In the genomic region with DNA sequence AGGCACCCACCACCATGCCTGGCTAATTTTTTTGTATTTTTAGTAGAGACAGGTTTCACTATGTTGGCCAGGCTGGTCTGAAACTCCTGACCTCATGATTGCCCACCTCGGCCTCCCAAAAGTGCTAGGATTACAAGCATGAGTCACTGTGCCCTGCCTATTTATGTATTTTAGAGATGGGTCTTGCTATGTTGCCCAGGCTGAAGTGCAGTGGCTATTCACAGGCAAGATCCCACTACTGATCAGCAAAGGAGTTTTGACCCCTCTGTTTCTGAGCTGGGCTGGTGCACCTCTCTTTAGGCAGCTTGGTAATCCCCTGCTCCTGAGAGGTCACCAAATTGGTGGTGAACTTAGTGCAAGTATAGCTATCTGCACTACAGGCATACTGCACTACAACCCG, we compare ENCODE assay signal across 25 cellular contexts. TPM values are rescaled to one million over a fixed set of nuclear protein-coding genes. Genes with fewer than 3 reads are reported as not detected.
DNase-seq lines count a peak whose midpoint lies in the region; ATAC-seq, FAIRE-seq and TF ChIP-seq lines count a peak whose summit lies in the region.
"Had no signal": no experiment of that assay in that cellular context is flagged by ENCODE, and none has a peak within 500 bp of the region (broad histone marks: within the 10 kb centered on the region; RNA-seq: fewer than 3 reads in every experiment).

No MANE protein-coding gene starts in this region.

- peaks cover 8% of the 10 kb centered on the region for H3F3A ChIP-seq in neural progenitor cell (ENCODE audit: low read depth)

- DNase-seq in natural killer cell treated with Interleukin-12 subunit alpha and Interleukin-12 subunit beta and Interleukin-15 and Interleukin-18, amount 100 ng/mL, for 72 hours (ENCODE audit: low spot score): peak; percentile 10
- DNase-seq in natural killer cell: no peak
- DNase-seq in Karpas-422: peak; percentile 6
- DNase-seq in K562 (ENCODE audit: extremely low read depth in 1 of 4, low spot score in 3 of 4): no peak
- no peak for DNase-seq in neural progenitor cell (ENCODE audit: low spot score)
- DNase-seq in NCI-H524 (lab: John Stamatoyannopoulos, UW): no peak
- DNase-seq: 8988T; ACHN; AML-193; BE2C; CD4-positive, alpha-beta memory T cell; COR-L47; DMS153; DND-41; H9; HFFc6 had no signal

- POLR2A ChIA-PET in K562 (lab: Yijun Ruan, JAX): interaction anchor here (0.5 to 1.2 kb wide), 6 partner anchors 16 to 211 kb away, joined by 3 to 5 read pairs (median 3); partner anchors contain the start of gene BAZ1B

- H3K36me3 Mint-ChIP-seq in natural killer cell treated with Interleukin-12 subunit alpha and Interleukin-12 subunit beta and Interleukin-15 and Interleukin-18, amount 100 ng/mL, for 72 hours: no peaks in the 10 kb centered on the region
- H3K36me3 Mint-ChIP-seq in natural killer cell: no peaks in the 10 kb centered on the region
- H3K36me3 Mint-ChIP-seq in neural progenitor cell: peaks cover 3% of the 10 kb centered on the region

- no peaks in the 10 kb centered on the region for H3K9me3 Mint-ChIP-seq in natural killer cell treated with Interleukin-12 subunit alpha and Interleukin-12 subunit beta and Interleukin-15 and Interleukin-18, amount 100 ng/mL, for 72 hours
- H3K9me3 Mint-ChIP-seq in natural killer cell (no peaks in the 10 kb centered on the region), neural progenitor cell (no peaks in the 10 kb centered on the region)
- H3K9me3 Mint-ChIP-seq: CD4-positive, alpha-beta memory T cell; GM23338; H9 had no signal

- no peak overlapping the region for H3K27ac Mint-ChIP-seq in natural killer cell treated with Interleukin-12 subunit alpha and Interleukin-12 subunit beta and Interleukin-15 and Interleukin-18, amount 100 ng/mL, for 72 hours
- H3K27ac Mint-ChIP-seq in natural killer cell (no peak overlapping the region), neural progenitor cell (no peak overlapping the region)
- H3K27ac Mint-ChIP-seq: GM23338, H9, HFFc6 had no signal

- peaks cover under 1% of the 10 kb centered on the region for H3K9me1 ChIP-seq in K562 (ENCODE audit: control insufficient read depth, insufficient read depth, low read length)

- no peak for TF ChIP-seq EP300 in K562 (IDR thresholded peaks at IDR 0.05; ENCODE audit: low read length)

- TF ChIP-seq RAD21 in K562 (CRISPR knock-in tag; conservative IDR thresholded peaks at IDR 0.05 in 1 of 2, IDR thresholded peaks at IDR 0.05 in 1 of 2): no peak

- in situ Hi-C loops in K562 (cut with MboI): loop anchor here (5.0 to 10.0 kb wide), 2 partner anchors 125 to 398 kb away; no protein-coding TSS in a partner anchor

- BruUV-seq in K562 (replicated peaks; lab: Mats Ljungman, UMichigan): no TSS peak

- TF ChIP-seq CTCF in natural killer cell (IDR thresholded peaks at IDR 0.05): no peak
- no peak for TF ChIP-seq CTCF in K562 (IDR thresholded peaks at IDR 0.05 in 2 of 3, conservative IDR thresholded peaks at IDR 0.05 in 1 of 3; ENCODE audit: insufficient read depth in 2 of 3, low read depth in 1 of 3, low read length in 3 of 3)
- no peak for TF ChIP-seq CTCF in neural progenitor cell (IDR thresholded peaks at IDR 0.05)

- H3K27me3 ChIP-seq in Karpas-422 (ENCODE audit: low read length) (no peaks in the 10 kb centered on the region), K562 (ENCODE audit: control insufficient read depth in 2 of 2, insufficient read depth in 2 of 2, low read length in 2 of 2) (no peaks in the 10 kb centered on the region; a peak in 1 of 5 replicates), neural progenitor cell (no peaks in the 10 kb centered on the region)
- H3K27me3 ChIP-seq: BE2C; BLaER1 treated with 17β-estradiol and CSF1 and Interleukin-3, amounts not matched to agents 10 nM and 100 nM had no signal

- intact Hi-C loops in natural killer cell (cut with micrococcal nuclease) (no loop called here), K562 (cut with micrococcal nuclease) (loop anchor here (5.0 to 10.0 kb wide), 2 partner anchors 65 to 398 kb away; partner anchors contain the start of gene VPS37D)

- H3K4me3 ChIP-seq in Karpas-422 (ENCODE audit: low read length) (no peak overlapping the region), K562 (no peak overlapping the region), neural progenitor cell (no peak overlapping the region)
- H3K4me3 ChIP-seq: A549; BLaER1 treated with 17β-estradiol and CSF1 and Interleukin-3, amounts not matched to agents 10 nM and 100 nM; GM23338 had no signal

- H3K9ac ChIP-seq in Karpas-422 (ENCODE audit: low read length): no peak overlapping the region
- no peak overlapping the region for H3K9ac ChIP-seq in K562 (ENCODE audit: insufficient read depth in 1 of 2, low read depth in 2 of 2, low read length in 2 of 2)
- H3K9ac ChIP-seq in neural progenitor cell: no peak overlapping the region
- H3K9ac ChIP-seq: BLaER1 treated with 17β-estradiol and CSF1 and Interleukin-3, amounts not matched to agents 10 nM and 100 nM had no signal

- H3K79me2 ChIP-seq in Karpas-422 (ENCODE audit: low read length) (peaks cover 4% of the 10 kb centered on the region), K562 (ENCODE audit: control insufficient read depth, insufficient read depth, low read length) (peaks cover 3% of the 10 kb centered on the region; the same call in 2 of the 3 replicates), neural progenitor cell (ENCODE audit: low read depth) (no peaks in the 10 kb centered on the region)

- H3K4me3 Mint-ChIP-seq in natural killer cell treated with Interleukin-12 subunit alpha and Interleukin-12 subunit beta and Interleukin-15 and Interleukin-18, amount 100 ng/mL, for 72 hours: no peak overlapping the region
- no peak overlapping the region for H3K4me3 Mint-ChIP-seq in natural killer cell
- H3K4me3 Mint-ChIP-seq in neural progenitor cell: no peak overlapping the region
- H3K4me3 Mint-ChIP-seq: CD4-positive, alpha-beta memory T cell; GM23338; H9; HFFc6 had no signal

- H3K9me3 ChIP-seq in Karpas-422 (ENCODE audit: low read length) (no peaks in the 10 kb centered on the region), K562 (replicated peaks; ENCODE audit: control insufficient read depth, insufficient read depth, low read depth, low read length) (no peaks in the 10 kb centered on the region), neural progenitor cell (ENCODE audit: low read depth) (no peaks in the 10 kb centered on the region)
- H3K9me3 ChIP-seq: A549; BE2C; BLaER1 treated with 17β-estradiol and CSF1 and Interleukin-3, amounts not matched to agents 10 nM and 100 nM had no signal

- no peak overlapping the region for H2AFZ ChIP-seq in Karpas-422 (ENCODE audit: low read length)
- H2AFZ ChIP-seq in K562 (ENCODE audit: low read depth, low read length): no peak overlapping the region
- H2AFZ ChIP-seq in neural progenitor cell (replicated peaks): no peak overlapping the region
- H2AFZ ChIP-seq: GM23338 had no signal

- H4K20me1 ChIP-seq in Karpas-422 (ENCODE audit: insufficient read depth, low read depth, low read length) (peaks cover 4% of the 10 kb centered on the region), K562 (replicated peaks; ENCODE audit: control insufficient read depth, insufficient read depth, low read length) (peaks cover 14% of the 10 kb centered on the region), neural progenitor cell (ENCODE audit: low read depth) (peaks cover 2% of the 10 kb centered on the region)

- FAIRE-seq in K562 (lab: Jason Lieb, UNC): no peak
- FAIRE-seq: A549, G401.6, GM12892, GM19239 had no signal

- no peaks in the 10 kb centered on the region for H3K9me2 ChIP-seq in Karpas-422 (replicated peaks; ENCODE audit: insufficient read depth, low read length)

- H3K27me3 Mint-ChIP-seq in natural killer cell treated with Interleukin-12 subunit alpha and Interleukin-12 subunit beta and Interleukin-15 and Interleukin-18, amount 100 ng/mL, for 72 hours: peaks cover 7 to 18% of the 10 kb centered on the region in 2 donors
- H3K27me3 Mint-ChIP-seq in natural killer cell (ENCODE audit: low read depth in 2 of 2) (peaks cover 7 to 11% of the 10 kb centered on the region in 2 donors), neural progenitor cell (ENCODE audit: insufficient read depth, low read depth) (peaks cover 9% of the 10 kb centered on the region)

- no peaks in the 10 kb centered on the region for H3K36me3 ChIP-seq in Karpas-422 (ENCODE audit: insufficient read depth, low read length)
- H3K36me3 ChIP-seq in K562 (ENCODE audit: control insufficient read depth, insufficient read depth, low read length): peaks cover 19% of the 10 kb centered on the region
- no peaks in the 10 kb centered on the region for H3K36me3 ChIP-seq in neural progenitor cell
- H3K36me3 ChIP-seq: BE2C had no signal

- H3K4me2 ChIP-seq in Karpas-422 (ENCODE audit: low read depth, low read length, poor library complexity, severe bottlenecking) (no peak overlapping the region), K562 (ENCODE audit: insufficient read depth, low read length) (no peak overlapping the region), neural progenitor cell (no peak overlapping the region)
- H3K4me2 ChIP-seq: A549; BLaER1 treated with 17β-estradiol and CSF1 and Interleukin-3, amounts not matched to agents 10 nM and 100 nM; GM23338 had no signal

- TF ChIP-seq POLR2A in K562 (conservative IDR thresholded peaks at IDR 0.05): no peak

- no peak for ATAC-seq in natural killer cell treated with Interleukin-12 subunit alpha and Interleukin-12 subunit beta and Interleukin-15 and Interleukin-18, amount 100 ng/mL, for 72 hours
- ATAC-seq in natural killer cell: no peak
- no peak for ATAC-seq in K562
- ATAC-seq: A549, GM23338, HCT116 had no signal

- 3% methylated on average over 2 of the region's 2 CpGs for WGBS in K562 (ENCODE audit: insufficient coverage, low coverage, missing lambda C conversion rate)

- peaks cover 5 to 10% of the 10 kb centered on the region in 2 donors for H3K4me1 Mint-ChIP-seq in natural killer cell treated with Interleukin-12 subunit alpha and Interleukin-12 subunit beta and Interleukin-15 and Interleukin-18, amount 100 ng/mL, for 72 hours (ENCODE audit: low read depth in 2 of 2)
- H3K4me1 Mint-ChIP-seq in natural killer cell: peaks cover 5 to 14% of the 10 kb centered on the region in 2 donors
- peaks cover 14% of the 10 kb centered on the region for H3K4me1 Mint-ChIP-seq in neural progenitor cell

- CTCF ChIA-PET in K562 (lab: Yijun Ruan, JAX; ENCODE audit: low intra/inter-chr PET ratio): interaction anchor here (2.9 kb wide), 1 partner anchor 119 kb away, joined by 7 read pairs; no protein-coding TSS in a partner anchor

- peaks cover 15% of the 10 kb centered on the region for H3K4me1 ChIP-seq in Karpas-422 (ENCODE audit: low read length)
- H3K4me1 ChIP-seq in K562 (replicated peaks in 1 of 2; ENCODE audit: control insufficient read depth in 2 of 2, insufficient read depth in 2 of 2, low read length in 2 of 2): peaks cover 13 to 34% of the 10 kb centered on the region in 2 experiments; a peak in 4 of 5 replicates
- H3K4me1 ChIP-seq in neural progenitor cell: no peaks in the 10 kb centered on the region
- H3K4me1 ChIP-seq: BE2C had no signal

- H3K27ac ChIP-seq in Karpas-422 (ENCODE audit: low read length) (no peak overlapping the region), K562 (ENCODE audit: extremely low read depth, low read depth, low read length) (no peak overlapping the region), neural progenitor cell (no peak overlapping the region)
- H3K27ac ChIP-seq: A549; BLaER1 treated with 17β-estradiol and CSF1 and Interleukin-3, amounts not matched to agents 10 nM and 100 nM had no signal

RNA-seq across cellular contexts. Expression of gene ABHD11, which starts 6.2 kb away (rescaled TPM):
- 10 to 100 TPM; 16.9 to 24.2 TPM for total RNA-seq in natural killer cell treated with Interleukin-12 subunit alpha and Interleukin-12 subunit beta and Interleukin-15 and Interleukin-18, amount 100 ng/mL, for 72 hours
- total RNA-seq in natural killer cell (10 to 100 TPM; 14.7 to 23.7 (median 20.0) TPM), K562 (2014; rRNA removed) (44.2 and 52.6 TPM in 2 replicates), K562 (2014; rRNA removed; fragmentation: Illumina TruSeq; extraction: Trizol) (11.7 and 13.2 TPM in 2 replicates), K562 (2015; rRNA removed; fragmentation: Illumina TruSeq; extraction: Trizol) (17.5 and 17.9 TPM in 2 replicates), K562 (2021) (32.6 and 37.3 TPM in 2 replicates), neural progenitor cell (ENCODE audit: low replicate concordance) (9.3 and 15.1 TPM in 2 replicates)
- total RNA-seq in Karpas-422 (2014; rRNA removed; shearing (Covaris generic); ENCODE audit: low replicate concordance): 14.3 and 18.3 TPM in 2 replicates
- 36.5 and 95.8 TPM in 2 replicates for total RNA-seq in K562 (2011; cell fraction: chromatin; rRNA removed; ENCODE audit: low replicate concordance)
- total RNA-seq in K562 (2011; cell fraction: nucleolus; rRNA removed): 87.9 and 90.7 TPM in 2 replicates
- total RNA-seq in K562 (2011; cell fraction: nucleoplasm; rRNA removed): 50.6 and 64.7 TPM in 2 replicates
- polyA plus RNA-seq in K562 (2011; rRNA removed) (18.4 and 18.9 TPM in 2 replicates), K562 (2014; fragmentation: Illumina TruSeq; extraction: Trizol) (25.5 and 26.3 TPM in 2 replicates), K562 (2014; fragmentation: Nextera tagmentation; extraction: Ambion mirVana) (1 to 10 TPM; 7.7 to 8.6 TPM), K562 (2014; rRNA removed) (40.7 and 41.7 TPM in 2 replicates)
- 22.5 and 50.4 TPM in 2 replicates for polyA plus RNA-seq in K562 (2011; cell fraction: cytosol; rRNA removed)
- 22.8 and 51.7 TPM in 2 replicates for polyA plus RNA-seq in K562 (2011; cell fraction: nucleus; rRNA removed)
- 24.2 and 35.9 TPM in 2 replicates for polyA plus RNA-seq in K562 (2012)
- polyA minus RNA-seq in K562 (2011; rRNA and poly(A)+ RNA removed): 5.8 and 10.2 TPM in 2 replicates
- 7.9 and 9.4 TPM in 2 replicates for polyA minus RNA-seq in K562 (2011; cell fraction: cytosol; rRNA and poly(A)+ RNA removed)
- 33.2 and 40.7 TPM in 2 replicates for polyA minus RNA-seq in K562 (2011; cell fraction: nucleus; rRNA and poly(A)+ RNA removed)

RNA-seq across cellular contexts. Expression of gene STX1A, which starts 12.9 kb away (rescaled TPM):
- 10 to 100 TPM; 17.8 to 23.2 TPM for total RNA-seq in natural killer cell treated with Interleukin-12 subunit alpha and Interleukin-12 subunit beta and Interleukin-15 and Interleukin-18, amount 100 ng/mL, for 72 hours
- 10 to 100 TPM; 13.2 to 20.4 (median 14.7) TPM for total RNA-seq in natural killer cell
- total RNA-seq in Karpas-422 (2014; rRNA removed; shearing (Covaris generic); ENCODE audit: low replicate concordance): 3.7 and 5.5 TPM in 2 replicates
- total RNA-seq in K562 (2011; cell fraction: chromatin; rRNA removed; ENCODE audit: low replicate concordance): 30.3 and 77.9 TPM in 2 replicates
- total RNA-seq in K562 (2011; cell fraction: nucleolus; rRNA removed): 38.9 and 39.9 TPM in 2 replicates
- 23.4 and 25.5 TPM in 2 replicates for total RNA-seq in K562 (2011; cell fraction: nucleoplasm; rRNA removed)
- total RNA-seq in K562 (2014; rRNA removed): 9.1 and 9.9 TPM in 2 replicates
- total RNA-seq in K562 (2014; rRNA removed; fragmentation: Illumina TruSeq; extraction: Trizol): 2.3 and 3.9 TPM in 2 replicates
- total RNA-seq in K562 (2015; rRNA removed; fragmentation: Illumina TruSeq; extraction: Trizol): 6.3 and 9.6 TPM in 2 replicates
- 8.0 and 8.9 TPM in 2 replicates for total RNA-seq in K562 (2021)
- 6.7 and 7.5 TPM in 2 replicates for polyA plus RNA-seq in K562 (2011; rRNA removed)
- 5.7 and 9.2 TPM in 2 replicates for polyA plus RNA-seq in K562 (2011; cell fraction: cytosol; rRNA removed)
- 47.5 and 68.0 TPM in 2 replicates for polyA plus RNA-seq in K562 (2011; cell fraction: nucleus; rRNA removed)
- 7.2 and 8.0 TPM in 2 replicates for polyA plus RNA-seq in K562 (2012)
- 6.1 and 9.9 TPM in 2 replicates for polyA plus RNA-seq in K562 (2014; fragmentation: Illumina TruSeq; extraction: Trizol)
- under 1 TPM; 0.04 to 0.15 TPM for polyA plus RNA-seq in K562 (2014; fragmentation: Nextera tagmentation; extraction: Ambion mirVana)
- polyA plus RNA-seq in K562 (2014; rRNA removed): 11.7 and 15.1 TPM in 2 replicates
- polyA minus RNA-seq in K562 (2011; rRNA and poly(A)+ RNA removed): 14.4 and 26.2 TPM in 2 replicates
- 6.7 and 8.3 TPM in 2 replicates for polyA minus RNA-seq in K562 (2011; cell fraction: cytosol; rRNA and poly(A)+ RNA removed)
- polyA minus RNA-seq in K562 (2011; cell fraction: nucleus; rRNA and poly(A)+ RNA removed): 9.0 and 13.7 TPM in 2 replicates
- 21.9 and 29.0 TPM in 2 replicates for total RNA-seq in neural progenitor cell (ENCODE audit: low replicate concordance)

RNA-seq across cellular contexts. Expression of gene CLDN3, which starts 37.7 kb away (rescaled TPM):
- not detected for total RNA-seq in natural killer cell treated with Interleukin-12 subunit alpha and Interleukin-12 subunit beta and Interleukin-15 and Interleukin-18, amount 100 ng/mL, for 72 hours
- total RNA-seq in natural killer cell: not detected
- total RNA-seq in Karpas-422 (2014; rRNA removed; shearing (Covaris generic); ENCODE audit: low replicate concordance): not detected in 2 replicates
- not detected in 2 replicates for total RNA-seq in K562 (2011; cell fraction: chromatin; rRNA removed; ENCODE audit: low replicate concordance)
- total RNA-seq in K562 (2011; cell fraction: nucleolus; rRNA removed): not detected in 2 replicates
- not detected in 2 replicates for total RNA-seq in K562 (2011; cell fraction: nucleoplasm; rRNA removed)
- total RNA-seq in K562 (2014; rRNA removed): not detected in 2 replicates
- total RNA-seq in K562 (2014; rRNA removed; fragmentation: Illumina TruSeq; extraction: Trizol): not detected in 2 replicates
- total RNA-seq in K562 (2015; rRNA removed; fragmentation: Illumina TruSeq; extraction: Trizol): not detected in 2 replicates
- 0.29 TPM in 1 of 2 replicates, not detected in the other for total RNA-seq in K562 (2021)
- not detected in 2 replicates for polyA plus RNA-seq in K562 (2011; rRNA removed)
- polyA plus RNA-seq in K562 (2011; cell fraction: cytosol; rRNA removed): not detected in 2 replicates
- not detected in 2 replicates for polyA plus RNA-seq in K562 (2011; cell fraction: nucleus; rRNA removed)
- 0.05 TPM in 1 of 2 replicates, not detected in the other for polyA plus RNA-seq in K562 (2012)
- polyA plus RNA-seq in K562 (2014; fragmentation: Illumina TruSeq; extraction: Trizol): not detected in 2 replicates
- polyA plus RNA-seq in K562 (2014; fragmentation: Nextera tagmentation; extraction: Ambion mirVana): not detected
- polyA plus RNA-seq in K562 (2014; rRNA removed): not detected in 2 replicates
- polyA minus RNA-seq in K562 (2011; rRNA and poly(A)+ RNA removed): not detected in 2 replicates
- polyA minus RNA-seq in K562 (2011; cell fraction: cytosol; rRNA and poly(A)+ RNA removed): not detected in 2 replicates
- polyA minus RNA-seq in K562 (2011; cell fraction: nucleus; rRNA and poly(A)+ RNA removed): not detected in 2 replicates
- 1.6 and 14.2 TPM in 2 replicates for total RNA-seq in neural progenitor cell (ENCODE audit: low replicate concordance)
- total RNA-seq: CD4-positive, alpha-beta memory T cell; H4; HFFc6 had no signal
- polyA plus RNA-seq: CD14-positive monocyte; CD4-positive, alpha-beta memory T cell had no signal

RNA-seq across cellular contexts. Expression of gene BUD23, which starts 49.0 kb away (rescaled TPM):
- 10 to 100 TPM; 76.4 to 99.9 TPM for total RNA-seq in natural killer cell treated with Interleukin-12 subunit alpha and Interleukin-12 subunit beta and Interleukin-15 and Interleukin-18, amount 100 ng/mL, for 72 hours
- 100 to 1,000 TPM in 1 of 3 donors, 10 to 100 TPM in 2; 93.1 to 101 (median 94.2) TPM for total RNA-seq in natural killer cell
- total RNA-seq in Karpas-422 (2014; rRNA removed; shearing (Covaris generic); ENCODE audit: low replicate concordance): 41.9 and 85.9 TPM in 2 replicates
- 117 and 181 TPM in 2 replicates for total RNA-seq in K562 (2011; cell fraction: chromatin; rRNA removed; ENCODE audit: low replicate concordance)
- total RNA-seq in K562 (2011; cell fraction: nucleolus; rRNA removed): 113 TPM in 2 replicates
- total RNA-seq in K562 (2011; cell fraction: nucleoplasm; rRNA removed): 140 and 171 TPM in 2 replicates
- 170 and 183 TPM in 2 replicates for total RNA-seq in K562 (2014; rRNA removed)
- total RNA-seq in K562 (2014; rRNA removed; fragmentation: Illumina TruSeq; extraction: Trizol): 117 and 124 TPM in 2 replicates
- total RNA-seq in K562 (2015; rRNA removed; fragmentation: Illumina TruSeq; extraction: Trizol): 123 and 128 TPM in 2 replicates
- total RNA-seq in K562 (2021): 135 and 144 TPM in 2 replicates
- 115 and 168 TPM in 2 replicates for polyA plus RNA-seq in K562 (2011; rRNA removed)
- 171 and 217 TPM in 2 replicates for polyA plus RNA-seq in K562 (2011; cell fraction: cytosol; rRNA removed)
- 88.8 and 118 TPM in 2 replicates for polyA plus RNA-seq in K562 (2011; cell fraction: nucleus; rRNA removed)
- 99.9 and 166 TPM in 2 replicates for polyA plus RNA-seq in K562 (2012)
- polyA plus RNA-seq in K562 (2014; fragmentation: Illumina TruSeq; extraction: Trizol): 206 and 216 TPM in 2 replicates
- polyA plus RNA-seq in K562 (2014; fragmentation: Nextera tagmentation; extraction: Ambion mirVana): 100 to 1,000 TPM in 1 of 2 experiments, 10 to 100 TPM in 1; 79.5 to 150 TPM
- polyA plus RNA-seq in K562 (2014; rRNA removed): 270 and 301 TPM in 2 replicates
- 64.3 and 80.9 TPM in 2 replicates for polyA minus RNA-seq in K562 (2011; rRNA and poly(A)+ RNA removed)
- polyA minus RNA-seq in K562 (2011; cell fraction: cytosol; rRNA and poly(A)+ RNA removed): 39.0 and 45.1 TPM in 2 replicates
- polyA minus RNA-seq in K562 (2011; cell fraction: nucleus; rRNA and poly(A)+ RNA removed): 19.1 and 20.2 TPM in 2 replicates
- total RNA-seq in neural progenitor cell (ENCODE audit: low replicate concordance): 22.8 and 41.6 TPM in 2 replicates

RNA-seq across cellular contexts. Expression of gene DNAJC30, which starts 49.1 kb away (rescaled TPM):
- total RNA-seq in natural killer cell treated with Interleukin-12 subunit alpha and Interleukin-12 subunit beta and Interleukin-15 and Interleukin-18, amount 100 ng/mL, for 72 hours: 1 to 10 TPM; 8.0 to 9.2 TPM
- total RNA-seq in natural killer cell (1 to 10 TPM; 8.7 to 9.9 (median 9.3) TPM), K562 (2014; rRNA removed) (6.9 and 8.6 TPM in 2 replicates), K562 (2014; rRNA removed; fragmentation: Illumina TruSeq; extraction: Trizol) (3.8 and 4.2 TPM in 2 replicates), K562 (2015; rRNA removed; fragmentation: Illumina TruSeq; extraction: Trizol) (4.4 and 4.6 TPM in 2 replicates), K562 (2021) (10.1 and 11.3 TPM in 2 replicates), neural progenitor cell (ENCODE audit: low replicate concordance) (0.94 and 2.6 TPM in 2 replicates)
- total RNA-seq in Karpas-422 (2014; rRNA removed; shearing (Covaris generic); ENCODE audit: low replicate concordance): 1.3 and 6.1 TPM in 2 replicates
- 18.6 and 26.1 TPM in 2 replicates for total RNA-seq in K562 (2011; cell fraction: chromatin; rRNA removed; ENCODE audit: low replicate concordance)
- total RNA-seq in K562 (2011; cell fraction: nucleolus; rRNA removed): 21.3 and 26.5 TPM in 2 replicates
- total RNA-seq in K562 (2011; cell fraction: nucleoplasm; rRNA removed): 23.2 and 25.1 TPM in 2 replicates
- polyA plus RNA-seq in K562 (2011; rRNA removed) (2.0 and 3.7 TPM in 2 replicates), K562 (2014; fragmentation: Illumina TruSeq; extraction: Trizol) (4.6 and 6.4 TPM in 2 replicates), K562 (2014; fragmentation: Nextera tagmentation; extraction: Ambion mirVana) (1 to 10 TPM; 1.1 to 1.4 TPM), K562 (2014; rRNA removed) (9.2 and 11.4 TPM in 2 replicates)
- 3.2 and 14.7 TPM in 2 replicates for polyA plus RNA-seq in K562 (2011; cell fraction: cytosol; rRNA removed)
- 4.0 and 7.2 TPM in 2 replicates for polyA plus RNA-seq in K562 (2011; cell fraction: nucleus; rRNA removed)
- 5.5 and 7.0 TPM in 2 replicates for polyA plus RNA-seq in K562 (2012)
- 5.5 and 7.9 TPM in 2 replicates for polyA minus RNA-seq in K562 (2011; rRNA and poly(A)+ RNA removed)
- polyA minus RNA-seq in K562 (2011; cell fraction: cytosol; rRNA and poly(A)+ RNA removed): 3.3 and 3.4 TPM in 2 replicates
- polyA minus RNA-seq in K562 (2011; cell fraction: nucleus; rRNA and poly(A)+ RNA removed): 8.8 and 10.3 TPM in 2 replicates

Comparison
In these comparisons a context has a peak if more than half of its experiments do, and no peak if none do; other contexts are left out.
1. DNase-seq: peak in natural killer cell treated with Interleukin-12 subunit alpha and Interleukin-12 subunit beta and Interleukin-15 and Interleukin-18, amount 100 ng/mL, for 72 hours (single experiment) and Karpas-422 (single experiment); none in natural killer cell (single experiment), K562 (0 of 4), neural progenitor cell (single experiment) and NCI-H524 (0 of 2).